Comparison of ENCODE assay signal across 1 cellular context in the genomic region with DNA sequence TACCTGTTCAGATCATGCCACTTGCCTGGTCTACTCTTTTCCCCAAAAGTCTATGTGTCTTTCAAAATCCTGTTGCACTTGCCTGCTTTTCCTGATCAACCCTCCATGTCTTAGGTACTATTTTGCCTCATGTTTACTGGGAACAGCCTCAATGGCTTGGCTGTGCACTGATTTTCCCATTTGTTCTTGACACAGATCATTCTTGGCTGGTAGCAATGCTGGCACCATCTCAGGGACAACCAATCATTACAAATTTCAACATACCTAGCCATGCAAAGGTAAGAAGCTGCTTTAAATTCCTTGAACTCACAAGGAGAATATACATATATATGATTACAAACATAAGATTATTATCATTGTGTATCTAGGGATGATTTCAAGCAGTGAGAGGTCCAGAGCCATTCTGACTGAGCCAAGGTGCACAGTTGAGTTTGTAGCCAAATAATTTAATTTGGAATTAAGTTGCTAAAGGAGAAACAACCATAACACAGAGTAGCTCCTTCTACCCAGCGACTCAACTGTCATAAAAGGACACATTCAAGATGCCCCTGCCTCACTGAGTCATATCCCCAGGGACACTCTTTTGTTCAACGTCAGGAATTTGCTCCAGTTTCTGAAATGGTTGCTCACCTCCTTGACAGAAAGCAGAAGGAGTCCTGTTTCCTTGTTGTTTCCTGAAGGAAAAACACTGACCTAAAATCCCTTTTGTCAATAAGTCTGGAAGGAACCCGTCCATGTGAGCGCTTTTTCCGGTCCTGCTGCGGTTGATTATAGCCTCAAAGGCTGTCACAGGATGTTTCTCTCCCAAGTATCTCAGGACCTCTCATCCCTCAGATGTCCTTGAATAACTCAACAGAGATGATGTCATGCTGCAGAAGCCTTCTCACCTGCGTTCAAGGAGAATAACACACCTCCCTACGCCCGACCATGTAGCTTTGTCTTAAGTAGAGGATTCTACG.
TF ChIP-seq lines count a peak whose summit lies in the region.

No MANE protein-coding gene starts in this region.

TF ChIP-seq in liver, 16 proteins besides CTCF, POLR2A, EP300 and RAD21 (continued from another document):
- no peak for TF ChIP-seq ZBTB33 (IDR thresholded peaks at IDR 0.05)
- TF ChIP-seq TAF1 (conservative IDR thresholded peaks at IDR 0.05), result no peak
- peak in 1 of 2 donors; percentile 47 for TF ChIP-seq RXRA (IDR thresholded peaks at IDR 0.05)
- TF ChIP-seq, protein P1, sequence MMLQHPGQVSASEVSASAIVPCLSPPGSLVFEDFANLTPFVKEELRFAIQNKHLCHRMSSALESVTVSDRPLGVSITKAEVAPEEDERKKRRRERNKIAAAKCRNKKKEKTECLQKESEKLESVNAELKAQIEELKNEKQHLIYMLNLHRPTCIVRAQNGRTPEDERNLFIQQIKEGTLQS (IDR thresholded peaks at IDR 0.05), result no peak
- no peak for TF ChIP-seq HNF4G (IDR thresholded peaks at IDR 0.05)
- TF ChIP-seq FOXA2 (IDR thresholded peaks at IDR 0.05), result peak; percentile 32
- TF ChIP-seq GABPA (IDR thresholded peaks at IDR 0.05 in 1 of 2, conservative IDR thresholded peaks at IDR 0.05 in 1 of 2), result no peak
- no peak for TF ChIP-seq FOXA1 (IDR thresholded peaks at IDR 0.05)
